In the genomic region with DNA sequence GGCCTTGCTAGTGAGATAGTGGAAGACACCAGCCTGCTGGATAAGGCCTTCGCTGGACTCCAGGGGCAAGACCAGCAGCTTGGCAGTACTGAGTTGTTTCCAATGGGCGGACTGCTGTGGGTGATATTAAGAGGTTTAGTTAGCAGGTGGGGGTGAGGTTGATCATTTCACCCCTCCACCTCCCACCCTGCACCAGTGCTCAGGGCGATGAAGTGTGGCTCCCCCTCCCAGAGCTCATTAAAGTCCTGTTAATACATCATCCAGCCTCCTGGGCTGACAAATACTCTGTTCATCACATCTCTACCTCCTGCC, we compare ENCODE assay signal across 2 cellular contexts.
A peak's percentile ranks its signal among the peaks of the same experiment; 100 is the strongest.
TF ChIP-seq lines count a peak whose summit lies in the region.

No MANE protein-coding gene starts in this region.

TF ChIP-seq in HEK293, 187 proteins besides CTCF, POLR2A, EP300 and RAD21:
- TF ChIP-seq ZNF223 (tag by site-specific recombination; IDR thresholded peaks at IDR 0.05) (no peak), ZBTB20 (tag by site-specific recombination; IDR thresholded peaks at IDR 0.05) (peak; percentile 46), GLIS2 (tag by site-specific recombination; IDR thresholded peaks at IDR 0.05) (no peak), FEZF1 (tag by site-specific recombination; IDR thresholded peaks at IDR 0.05) (no peak)
- TF ChIP-seq, protein P1, sequence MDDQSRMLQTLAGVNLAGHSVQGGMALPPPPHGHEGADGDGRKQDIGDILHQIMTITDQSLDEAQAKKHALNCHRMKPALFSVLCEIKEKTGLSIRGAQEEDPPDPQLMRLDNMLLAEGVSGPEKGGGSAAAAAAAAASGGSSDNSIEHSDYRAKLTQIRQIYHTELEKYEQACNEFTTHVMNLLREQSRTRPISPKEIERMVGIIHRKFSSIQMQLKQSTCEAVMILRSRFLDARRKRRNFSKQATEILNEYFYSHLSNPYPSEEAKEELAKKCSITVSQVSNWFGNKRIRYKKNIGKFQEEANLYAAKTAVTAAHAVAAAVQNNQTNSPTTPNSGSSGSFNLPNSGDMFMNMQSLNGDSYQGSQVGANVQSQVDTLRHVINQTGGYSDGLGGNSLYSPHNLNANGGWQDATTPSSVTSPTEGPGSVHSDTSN (CRISPR knock-in tag; IDR thresholded peaks at IDR 0.05), result no peak

TF ChIP-seq in H1, 55 proteins besides CTCF, POLR2A, EP300 and RAD21:
- TF ChIP-seq SP2 (IDR thresholded peaks at IDR 0.05; ENCODE audit: low read length) (no peak), ASH2L (IDR thresholded peaks at IDR 0.05; ENCODE audit: low read length) (no peak), SIRT6 (IDR thresholded peaks at IDR 0.05; ENCODE audit: low read length) (no peak), KDM4A (IDR thresholded peaks at IDR 0.05; ENCODE audit: low read depth, low read length, severe bottlenecking) (no peak), RFX5 (IDR thresholded peaks at IDR 0.05; ENCODE audit: borderline replicate concordance, low read depth, low read length) (no peak), PHF8 (conservative IDR thresholded peaks at IDR 0.05; ENCODE audit: low read depth, low read length) (no peak), TEAD4 (IDR thresholded peaks at IDR 0.05; ENCODE audit: low read depth, low read length) (no peak), POLR2AphosphoS5 (IDR thresholded peaks at IDR 0.05; ENCODE audit: low read depth, low read length) (no peak), ZNF274 (IDR thresholded peaks at IDR 0.05; ENCODE audit: borderline replicate concordance, extremely low read depth, low read length) (no peak), JUND (IDR thresholded peaks at IDR 0.05; ENCODE audit: low read length) (no peak), BCL11A (IDR thresholded peaks at IDR 0.05; ENCODE audit: low read depth in 2 of 2, low read length in 2 of 2) (no peak), EGR1 (IDR thresholded peaks at IDR 0.05; ENCODE audit: borderline replicate concordance, low read depth, low read length) (no peak)
- TF ChIP-seq, protein P2, sequence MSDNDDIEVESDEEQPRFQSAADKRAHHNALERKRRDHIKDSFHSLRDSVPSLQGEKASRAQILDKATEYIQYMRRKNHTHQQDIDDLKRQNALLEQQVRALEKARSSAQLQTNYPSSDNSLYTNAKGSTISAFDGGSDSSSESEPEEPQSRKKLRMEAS (IDR thresholded peaks at IDR 0.05), result no peak
